12 cellular contexts compared by ENCODE assay signal in the genomic region with DNA sequence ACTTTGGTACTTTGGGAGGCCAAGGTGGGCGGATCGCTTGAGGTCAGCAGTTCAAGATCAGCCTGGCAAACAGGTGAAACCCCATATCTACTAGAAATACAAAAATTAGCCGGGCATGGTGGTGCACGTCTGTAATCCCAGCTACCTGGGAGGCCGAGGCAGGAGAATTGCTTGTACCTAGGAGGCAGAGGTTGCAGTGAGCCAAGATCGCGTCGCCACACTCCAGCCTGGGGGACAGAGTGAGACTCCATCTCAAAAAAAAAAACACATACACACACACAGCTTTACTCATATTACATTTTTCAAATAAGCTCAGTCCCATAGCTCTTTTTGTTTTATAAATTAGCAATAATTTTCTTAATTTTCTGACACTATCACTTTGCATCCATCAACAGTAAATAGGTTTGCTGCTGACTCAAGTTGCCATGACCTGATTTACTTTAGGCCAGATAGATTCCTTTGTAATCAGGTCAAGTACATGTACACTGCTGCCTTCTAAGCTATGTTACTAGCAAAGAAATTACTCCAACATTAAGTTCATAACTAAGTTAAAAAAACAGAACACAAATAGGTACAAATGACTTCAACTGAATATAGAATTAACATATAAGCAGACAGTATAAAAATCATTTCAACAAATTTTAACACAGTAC. TPM values are rescaled to one million over a fixed set of nuclear protein-coding genes. Genes with fewer than 3 reads are reported as not detected.
DNase-seq lines count a peak whose midpoint lies in the region; ATAC-seq, FAIRE-seq and TF ChIP-seq lines count a peak whose summit lies in the region.
"Had no signal": no experiment of that assay in that cellular context is flagged by ENCODE, and none has a peak within 500 bp of the region (broad histone marks: within the 10 kb centered on the region; RNA-seq: fewer than 3 reads in every experiment).

No MANE protein-coding gene starts in this region.

- no peak for TF ChIP-seq CTCF in dorsolateral prefrontal cortex (IDR thresholded peaks at IDR 0.05 in 54 of 56, conservative IDR thresholded peaks at IDR 0.05 in 2 of 56; ENCODE audit: low read depth in 1 of 56, partially characterized antibody in 56 of 56)

- FAIRE-seq in H54 (lab: Jason Lieb, UNC), result peak; percentile 64

- TF ChIP-seq POLR2A in H54 (IDR thresholded peaks at IDR 0.05; ENCODE audit: low read depth, low read length), result no peak

- DNase-seq in Right ventricle myocardium inferior (ENCODE audit: missing footprints) (peak; percentile 56), cardiac septum (ENCODE audit: low spot score) (no peak), H54 (ENCODE audit: insufficient read length, low spot score) (no peak), dorsolateral prefrontal cortex (no peak), NCI-H1930 (lab: John Stamatoyannopoulos, UW) (no peak)
- DNase-seq: Calu3; CD4-positive, alpha-beta T cell; DMS 273 treated with DMSO at 0.1 percent for 48 hours; GM23248; H7 had no signal

- peak overlapping the region in 57 of 59 donors; percentile 22 to 95 (median 84) for H3K27ac ChIP-seq in dorsolateral prefrontal cortex
- peak overlapping the region; percentile 85 for H3K27ac ChIP-seq in temporal lobe (ENCODE audit: low read depth, low read length)
- H3K27ac ChIP-seq: GM23248 had no signal

- no peak overlapping the region for H3K4me3 ChIP-seq in dorsolateral prefrontal cortex
- H3K4me3 ChIP-seq: GM23248 had no signal

- H3K27me3 ChIP-seq in dorsolateral prefrontal cortex, result no peaks in the 10 kb centered on the region

- ATAC-seq in Right ventricle myocardium inferior (no peak), HG03025 (IDR thresholded peaks at IDR 0.05; ENCODE audit: low FRiP score, unreplicated experiment) (no peak)

- intact Hi-C loops in Right ventricle myocardium inferior (cut with DNase I), result no loop called here
- intact Hi-C loops in cardiac septum (cut with DNase I), result no loop called here
- intact Hi-C loops in dorsolateral prefrontal cortex (cut with DNase I), result loop anchor here in 1 of 2 donors (10.0 kb wide), 1 partner anchor 85 kb away; no protein-coding TSS in a partner anchor

RNA-seq across cellular contexts. Expression of gene WAPL, which starts 31.5 kb away (rescaled TPM):
- total RNA-seq in Right ventricle myocardium inferior (21.5 TPM), cardiac septum (24.0 TPM), dorsolateral prefrontal cortex (10 to 100 TPM; 25.8 to 40.0 (median 32.6) TPM), temporal lobe (50.6 TPM)
